Comparison of ENCODE assay signal across 13 cellular contexts in the genomic region with DNA sequence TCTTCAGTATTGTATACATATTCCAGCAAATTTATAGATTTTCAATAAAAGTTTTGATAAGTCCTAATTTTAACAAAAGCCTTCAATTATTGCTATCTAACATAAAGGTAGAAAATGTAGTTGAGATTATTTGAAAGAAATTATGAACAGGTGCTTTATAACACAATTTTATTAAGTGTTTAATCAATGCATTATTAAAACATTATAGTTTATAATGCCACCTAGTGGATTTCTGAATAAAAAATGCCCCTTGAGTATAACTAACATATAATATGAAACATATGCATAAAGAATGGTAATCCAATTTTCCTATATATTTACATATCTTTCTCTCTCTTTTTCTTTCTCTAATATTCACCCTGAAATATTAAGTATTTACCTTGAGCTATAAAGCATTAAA.
DNase-seq lines count a peak whose midpoint lies in the region; ATAC-seq and TF ChIP-seq lines count a peak whose summit lies in the region.
"Had no signal": no experiment of that assay in that cellular context is flagged by ENCODE, and none has a peak within 500 bp of the region (broad histone marks: within the 10 kb centered on the region; RNA-seq: fewer than 3 reads in every experiment).

No MANE protein-coding gene starts in this region.

- H3K79me2 ChIP-seq in SK-N-SH (ENCODE audit: insufficient read depth): no peaks in the 10 kb centered on the region

- H3K4me2 ChIP-seq in SK-N-SH: no peak overlapping the region
- H3K4me2 ChIP-seq: GM23338 had no signal

- H3K9me2 ChIP-seq in SK-N-SH: no peaks in the 10 kb centered on the region

- no peak overlapping the region for H3K9ac ChIP-seq in SK-N-SH

- no peak for ATAC-seq in HG03520 (IDR thresholded peaks at IDR 0.05; ENCODE audit: unreplicated experiment)
- ATAC-seq: effector memory CD8-positive, alpha-beta T cell; GM23338 had no signal

- H3K9me3 ChIP-seq in HEK293 (ENCODE audit: control insufficient read depth, insufficient read depth, low read depth, low read length) (no peaks in the 10 kb centered on the region), SK-N-SH (no peaks in the 10 kb centered on the region)
- H3K9me3 ChIP-seq: tibial nerve had no signal

- peaks cover 8% of the 10 kb centered on the region for H3F3A ChIP-seq in SK-N-SH (replicated peaks; ENCODE audit: insufficient read depth)

- no peaks in the 10 kb centered on the region for H3K4me1 ChIP-seq in HEK293 (ENCODE audit: control insufficient read depth, insufficient read depth, low read length)
- H3K4me1 ChIP-seq in SK-N-SH (ENCODE audit: control insufficient read depth in 1 of 2, insufficient read depth in 2 of 2, low read depth in 1 of 2, low read length in 1 of 2): peaks cover 0 to 4% of the 10 kb centered on the region in 2 experiments; a peak in 2 of 4 replicates
- H3K4me1 ChIP-seq: tibial nerve had no signal

- H4K20me1 ChIP-seq in SK-N-SH (ENCODE audit: insufficient read depth): no peaks in the 10 kb centered on the region

- DNase-seq in AG10803 (ENCODE audit: low read depth): peak; percentile 10
- peak; percentile 6 for DNase-seq in SK-N-SH
- DNase-seq in iris pigment epithelial cell (ENCODE audit: low read depth): peak; percentile 4
- DNase-seq in 8988T: no peak
- no peak for DNase-seq in posterior cingulate gyrus
- DNase-seq in NOMO-1 (lab: John Stamatoyannopoulos, UW; ENCODE audit: unreplicated experiment in 2 of 2): no peak
- DNase-seq: activated CD4-positive, alpha-beta T cell treated with anti-CD3 and anti-CD28 coated beads, Interleukin-2, amount 10 ng/mL, durations not matched to agents 7 days and 5 days; activated naive CD4-positive, alpha-beta T cell treated with anti-CD3 and anti-CD28 coated beads, Interleukin-2, amount 50 U/mL, for 16 hours; effector memory CD8-positive, alpha-beta T cell had no signal

- CTCF ChIA-PET in HEK293 (lab: Yijun Ruan, JAX): interaction anchor here (0.7 to 0.8 kb wide), 2 partner anchors 431 to 562 kb away, joined by 3 read pairs; no protein-coding TSS in a partner anchor
- CTCF ChIA-PET in SK-N-SH (lab: Yijun Ruan, JAX): interaction anchor here (0.6 to 3.5 kb wide), 11 partner anchors 18 to 1879 kb away, joined by 3 to 28 read pairs (median 4); no protein-coding TSS in a partner anchor

- POLR2A ChIA-PET in HEK293 (lab: Yijun Ruan, JAX): no interaction called here
- POLR2A ChIA-PET in SK-N-SH (lab: Yijun Ruan, JAX): no interaction called here

- intact Hi-C loops in posterior cingulate gyrus (cut with DNase I): no loop called here

- H3K27ac ChIP-seq in HEK293 (ENCODE audit: extremely low read depth, low read depth, low read length) (no peak overlapping the region), SK-N-SH (ENCODE audit: low read depth in 2 of 2, low read length in 1 of 2) (peak overlapping the region; percentile 23 to 69; a peak in 2 of 4 replicates)
- H3K27ac ChIP-seq: tibial nerve had no signal

- H3K4me3 ChIP-seq in AG10803 (ENCODE audit: low read length) (no peak overlapping the region), HEK293 (ENCODE audit: low read depth, low read length) (no peak overlapping the region), SK-N-SH (ENCODE audit: low read depth in 2 of 2, low read length in 1 of 2) (no peak overlapping the region)
- H3K4me3 ChIP-seq: GM23338, tibial nerve had no signal

- H2AFZ ChIP-seq in SK-N-SH (ENCODE audit: low read depth): no peak overlapping the region
- H2AFZ ChIP-seq: GM23338 had no signal

- peak; percentile 45 for TF ChIP-seq RAD21 in SK-N-SH (IDR thresholded peaks at IDR 0.05; ENCODE audit: low read length)

- TF ChIP-seq EP300 in SK-N-SH (IDR thresholded peaks at IDR 0.05; ENCODE audit: borderline replicate concordance in 1 of 2, low read depth in 1 of 2, low read length in 1 of 2): no peak

- peak; percentile 46 for TF ChIP-seq CTCF in AG10803 (conservative IDR thresholded peaks at IDR 0.05; ENCODE audit: low read length)
- TF ChIP-seq CTCF in HEK293 (tag by site-specific recombination; IDR thresholded peaks at IDR 0.05): no peak
- peak; percentile 75 for TF ChIP-seq CTCF in SK-N-SH (IDR thresholded peaks at IDR 0.05)

- no peaks in the 10 kb centered on the region for H3K27me3 ChIP-seq in SK-N-SH (ENCODE audit: insufficient read depth)
- H3K27me3 ChIP-seq: tibial nerve had no signal

- H3K36me3 ChIP-seq in HEK293 (ENCODE audit: control insufficient read depth in 2 of 2, insufficient read depth in 1 of 2, low read length in 2 of 2): no peaks in the 10 kb centered on the region
- H3K36me3 ChIP-seq in SK-N-SH (replicated peaks in 1 of 2; ENCODE audit: control insufficient read depth in 1 of 2, insufficient read depth in 2 of 2, low read length in 1 of 2): no peaks in the 10 kb centered on the region
- H3K36me3 ChIP-seq: tibial nerve had no signal

TF ChIP-seq in HEK293, 187 proteins besides CTCF, POLR2A, EP300 and RAD21:
- TF ChIP-seq SCRT1 (tag by site-specific recombination; IDR thresholded peaks at IDR 0.05; ENCODE audit: borderline replicate concordance) (no peak), ZNF654 (tag by site-specific recombination; IDR thresholded peaks at IDR 0.05; ENCODE audit: low read depth) (peak; percentile 25), FEZF1 (tag by site-specific recombination; IDR thresholded peaks at IDR 0.05) (no peak)
TF ChIP-seq in HEK293: peak in this region for 1.

TF ChIP-seq in SK-N-SH, 30 proteins besides CTCF, POLR2A, EP300 and RAD21:
- TF ChIP-seq, protein P1, sequence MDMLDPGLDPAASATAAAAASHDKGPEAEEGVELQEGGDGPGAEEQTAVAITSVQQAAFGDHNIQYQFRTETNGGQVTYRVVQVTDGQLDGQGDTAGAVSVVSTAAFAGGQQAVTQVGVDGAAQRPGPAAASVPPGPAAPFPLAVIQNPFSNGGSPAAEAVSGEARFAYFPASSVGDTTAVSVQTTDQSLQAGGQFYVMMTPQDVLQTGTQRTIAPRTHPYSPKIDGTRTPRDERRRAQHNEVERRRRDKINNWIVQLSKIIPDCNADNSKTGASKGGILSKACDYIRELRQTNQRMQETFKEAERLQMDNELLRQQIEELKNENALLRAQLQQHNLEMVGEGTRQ (IDR thresholded peaks at IDR 0.05; ENCODE audit: borderline replicate concordance, low read depth, low read length): no peak
- TF ChIP-seq NFIC (IDR thresholded peaks at IDR 0.05; ENCODE audit: borderline replicate concordance): no peak
- TF ChIP-seq RFX5 (IDR thresholded peaks at IDR 0.05; ENCODE audit: low read length): no peak
- no peak for TF ChIP-seq RCOR1 (IDR thresholded peaks at IDR 0.05; ENCODE audit: low read length)
- TF ChIP-seq MEF2A (IDR thresholded peaks at IDR 0.05; ENCODE audit: borderline replicate concordance, low read depth): no peak
- TF ChIP-seq, protein P2, sequence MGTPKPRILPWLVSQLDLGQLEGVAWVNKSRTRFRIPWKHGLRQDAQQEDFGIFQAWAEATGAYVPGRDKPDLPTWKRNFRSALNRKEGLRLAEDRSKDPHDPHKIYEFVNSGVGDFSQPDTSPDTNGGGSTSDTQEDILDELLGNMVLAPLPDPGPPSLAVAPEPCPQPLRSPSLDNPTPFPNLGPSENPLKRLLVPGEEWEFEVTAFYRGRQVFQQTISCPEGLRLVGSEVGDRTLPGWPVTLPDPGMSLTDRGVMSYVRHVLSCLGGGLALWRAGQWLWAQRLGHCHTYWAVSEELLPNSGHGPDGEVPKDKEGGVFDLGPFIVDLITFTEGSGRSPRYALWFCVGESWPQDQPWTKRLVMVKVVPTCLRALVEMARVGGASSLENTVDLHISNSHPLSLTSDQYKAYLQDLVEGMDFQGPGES (IDR thresholded peaks at IDR 0.05; ENCODE audit: low read depth, low read length): no peak
- no peak for TF ChIP-seq FOXJ3 (CRISPR knock-in tag; IDR thresholded peaks at IDR 0.05)
- TF ChIP-seq SIN3A (IDR thresholded peaks at IDR 0.05; ENCODE audit: borderline replicate concordance, low read depth, low read length): no peak
- no peak for TF ChIP-seq SMC3 (IDR thresholded peaks at IDR 0.05; ENCODE audit: low read depth, low read length)
- no peak for TF ChIP-seq CHD2 (IDR thresholded peaks at IDR 0.05; ENCODE audit: low read length, partially characterized antibody)
- no peak for TF ChIP-seq RXRA (IDR thresholded peaks at IDR 0.05; ENCODE audit: borderline replicate concordance, low read depth)
- TF ChIP-seq, protein P3, sequence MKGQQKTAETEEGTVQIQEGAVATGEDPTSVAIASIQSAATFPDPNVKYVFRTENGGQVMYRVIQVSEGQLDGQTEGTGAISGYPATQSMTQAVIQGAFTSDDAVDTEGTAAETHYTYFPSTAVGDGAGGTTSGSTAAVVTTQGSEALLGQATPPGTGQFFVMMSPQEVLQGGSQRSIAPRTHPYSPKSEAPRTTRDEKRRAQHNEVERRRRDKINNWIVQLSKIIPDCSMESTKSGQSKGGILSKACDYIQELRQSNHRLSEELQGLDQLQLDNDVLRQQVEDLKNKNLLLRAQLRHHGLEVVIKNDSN (IDR thresholded peaks at IDR 0.05; ENCODE audit: borderline replicate concordance, low read depth): no peak
- TF ChIP-seq, protein P4, sequence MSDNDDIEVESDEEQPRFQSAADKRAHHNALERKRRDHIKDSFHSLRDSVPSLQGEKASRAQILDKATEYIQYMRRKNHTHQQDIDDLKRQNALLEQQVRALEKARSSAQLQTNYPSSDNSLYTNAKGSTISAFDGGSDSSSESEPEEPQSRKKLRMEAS (IDR thresholded peaks at IDR 0.05; ENCODE audit: low read depth): no peak
- TF ChIP-seq MXI1 (IDR thresholded peaks at IDR 0.05; ENCODE audit: low read depth, low read length): no peak
- no peak for TF ChIP-seq EZH2phosphoT487 (IDR thresholded peaks at IDR 0.05; ENCODE audit: borderline replicate concordance, low read depth)
- no peak for TF ChIP-seq GATA2 (CRISPR knock-in tag; IDR thresholded peaks at IDR 0.05)
- no peak for TF ChIP-seq YY1 (IDR thresholded peaks at IDR 0.05; ENCODE audit: low read depth)
TF ChIP-seq in SK-N-SH: peak in this region for 0.

Comparison
In these comparisons a context has a peak if more than half of its experiments do, and no peak if none do; other contexts are left out.
1. DNase-seq: peak in AG10803 (single experiment), SK-N-SH (single experiment) and iris pigment epithelial cell (single experiment); none in 8988T (single experiment), posterior cingulate gyrus (0 of 10) and NOMO-1 (0 of 2).